ENCODE assay signal across 15 cellular contexts in the genomic region with DNA sequence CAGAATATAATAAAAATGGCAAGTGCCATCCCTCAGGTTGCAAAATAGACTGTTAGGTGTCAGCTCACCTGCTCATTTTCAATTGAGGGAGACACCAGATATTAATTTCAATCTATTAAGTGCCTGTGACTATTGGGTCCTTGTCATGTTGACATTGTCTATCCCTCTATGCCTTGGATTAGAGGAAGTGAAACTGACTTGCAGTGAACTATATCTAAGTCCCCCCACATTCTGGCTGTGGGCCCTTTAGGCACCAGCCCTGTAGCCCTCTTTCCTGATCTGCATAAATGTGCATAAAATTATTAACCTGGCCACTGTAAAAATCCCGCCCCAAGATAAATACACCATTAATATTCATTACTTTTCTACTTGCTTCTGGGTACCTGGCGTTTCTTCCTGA.
DNase-seq lines count a peak whose midpoint lies in the region; ATAC-seq, FAIRE-seq and TF ChIP-seq lines count a peak whose summit lies in the region.
"Had no signal": no experiment of that assay in that cellular context is flagged by ENCODE, and none has a peak within 500 bp of the region (broad histone marks: within the 10 kb centered on the region; RNA-seq: fewer than 3 reads in every experiment).

No MANE protein-coding gene starts in this region.

- H3K27me3 Mint-ChIP-seq in stimulated activated naive B cell treated with anti-CD40 and anti-IgM and Interleukin-4, amounts not matched to agents 10 μg/mL and 1 μg/mL and 100 μg/mL, for 72 hours, result no peaks in the 10 kb centered on the region
- peaks cover 39% of the 10 kb centered on the region for H3K27me3 Mint-ChIP-seq in Calu3 (ENCODE audit: unreplicated experiment)
- H3K27me3 Mint-ChIP-seq: activated CD4-positive, alpha-beta T cell treated with anti-CD3 and anti-CD28 coated beads, Interleukin-2, amount 10 ng/mL, durations not matched to agents 7 days and 5 days; activated naive CD4-positive, alpha-beta T cell treated with anti-CD3 and anti-CD28 coated beads, Interleukin-2, amount 10 ng/mL, durations not matched to agents 7 days and 5 days had no signal

- H3K9me3 Mint-ChIP-seq in stimulated activated naive B cell treated with anti-CD40 and anti-IgM and Interleukin-4, amounts not matched to agents 10 μg/mL and 1 μg/mL and 100 μg/mL, for 72 hours, result peaks cover 12 to 18% of the 10 kb centered on the region in 2 donors
- H3K9me3 Mint-ChIP-seq in Calu3 (ENCODE audit: low read depth, unreplicated experiment), result no peaks in the 10 kb centered on the region
- H3K9me3 Mint-ChIP-seq: activated CD4-positive, alpha-beta T cell treated with anti-CD3 and anti-CD28 coated beads, Interleukin-2, amount 10 ng/mL, durations not matched to agents 7 days and 5 days; activated naive CD4-positive, alpha-beta T cell treated with anti-CD3 and anti-CD28 coated beads, Interleukin-2, amount 10 ng/mL, durations not matched to agents 7 days and 5 days; immature natural killer cell had no signal

- H3K27ac Mint-ChIP-seq in stimulated activated naive B cell treated with anti-CD40 and anti-IgM and Interleukin-4, amounts not matched to agents 10 μg/mL and 1 μg/mL and 100 μg/mL, for 72 hours, result no peak overlapping the region
- no peak overlapping the region for H3K27ac Mint-ChIP-seq in Calu3 (ENCODE audit: unreplicated experiment)
- H3K27ac Mint-ChIP-seq: activated CD4-positive, alpha-beta T cell treated with anti-CD3 and anti-CD28 coated beads, Interleukin-2, amount 10 ng/mL, durations not matched to agents 7 days and 5 days; activated naive CD4-positive, alpha-beta T cell treated with anti-CD3 and anti-CD28 coated beads, Interleukin-2, amount 10 ng/mL, durations not matched to agents 7 days and 5 days; immature natural killer cell had no signal

- H3K36me3 Mint-ChIP-seq in stimulated activated naive B cell treated with anti-CD40 and anti-IgM and Interleukin-4, amounts not matched to agents 10 μg/mL and 1 μg/mL and 100 μg/mL, for 72 hours, result peaks cover 12 to 22% of the 10 kb centered on the region in 2 donors
- no peaks in the 10 kb centered on the region for H3K36me3 Mint-ChIP-seq in Calu3 (ENCODE audit: insufficient read depth, unreplicated experiment)
- H3K36me3 Mint-ChIP-seq: activated naive CD4-positive, alpha-beta T cell treated with anti-CD3 and anti-CD28 coated beads, Interleukin-2, amount 10 ng/mL, durations not matched to agents 7 days and 5 days; immature natural killer cell had no signal

- CTCF ChIA-PET in Calu3 (lab: Charles Lee), result no interaction called here

- H3K4me1 Mint-ChIP-seq in stimulated activated naive B cell treated with anti-CD40 and anti-IgM and Interleukin-4, amounts not matched to agents 10 μg/mL and 1 μg/mL and 100 μg/mL, for 72 hours, result peaks cover 25 to 32% of the 10 kb centered on the region in 2 donors
- H3K4me1 Mint-ChIP-seq in Calu3 (ENCODE audit: low read depth, unreplicated experiment), result peaks cover 5% of the 10 kb centered on the region
- H3K4me1 Mint-ChIP-seq: activated naive CD4-positive, alpha-beta T cell treated with anti-CD3 and anti-CD28 coated beads, Interleukin-2, amount 10 ng/mL, durations not matched to agents 7 days and 5 days had no signal

- TF ChIP-seq CTCF in Calu3 (IDR thresholded peaks at IDR 0.05; ENCODE audit: unreplicated experiment), result no peak

- peak; percentile 6 to 23 for DNase-seq in NOMO-1 (lab: John Stamatoyannopoulos, UW; ENCODE audit: unreplicated experiment in 2 of 2)
- no peak for DNase-seq in NOMO-1 treated with dmso at 0.1 percent for 144 hours (lab: John Stamatoyannopoulos, UW; ENCODE audit: unreplicated experiment)
- DNase-seq in stimulated activated naive B cell treated with anti-CD40 and anti-IgM and Interleukin-4, amounts not matched to agents 10 μg/mL and 1 μg/mL and 100 μg/mL, for 72 hours, result no peak
- no peak for DNase-seq in NCI-H510A (lab: John Stamatoyannopoulos, UW)
- DNase-seq in RCC 7860 (ENCODE audit: low spot score), result no peak
- DNase-seq in Calu3, result no peak
- DNase-seq: activated CD4-positive, alpha-beta T cell treated with anti-CD3 and anti-CD28 coated beads, Interleukin-2, amount 10 ng/mL, durations not matched to agents 7 days and 5 days; activated naive CD4-positive, alpha-beta T cell treated with anti-CD3 and anti-CD28 coated beads, Interleukin-2, amount 10 ng/mL, durations not matched to agents 7 days and 5 days; COR-L47; H7; immature natural killer cell; NCI-H146; right cardiac atrium had no signal

- ATAC-seq in HG02759 (IDR thresholded peaks at IDR 0.05; ENCODE audit: unreplicated experiment), result peak; percentile 77
- ATAC-seq in HG03521 (IDR thresholded peaks at IDR 0.05; ENCODE audit: unreplicated experiment), result peak; percentile 62
- ATAC-seq in stimulated activated naive B cell treated with anti-CD40 and anti-IgM and Interleukin-4, amounts not matched to agents 10 μg/mL and 1 μg/mL and 100 μg/mL, for 72 hours (replicated peaks), result peak; percentile 87 to 94
- ATAC-seq: right cardiac atrium had no signal

- no peak overlapping the region for H3K4me3 Mint-ChIP-seq in stimulated activated naive B cell treated with anti-CD40 and anti-IgM and Interleukin-4, amounts not matched to agents 10 μg/mL and 1 μg/mL and 100 μg/mL, for 72 hours
- no peak overlapping the region for H3K4me3 Mint-ChIP-seq in Calu3 (ENCODE audit: low read depth, unreplicated experiment)
- H3K4me3 Mint-ChIP-seq: activated CD4-positive, alpha-beta T cell treated with anti-CD3 and anti-CD28 coated beads, Interleukin-2, amount 10 ng/mL, durations not matched to agents 7 days and 5 days; activated naive CD4-positive, alpha-beta T cell treated with anti-CD3 and anti-CD28 coated beads, Interleukin-2, amount 10 ng/mL, durations not matched to agents 7 days and 5 days; immature natural killer cell had no signal

- BruUV-seq in Calu3 (replicated peaks; lab: Mats Ljungman, UMichigan), result no TSS peak

- intact Hi-C loops in Calu3 (cut with micrococcal nuclease; ENCODE audit: unreplicated experiment), result no loop called here

- FAIRE-seq in RCC 7860 (lab: Jason Lieb, UNC), result no peak

Comparison
In these comparisons a context has a peak if more than half of its experiments do, and no peak if none do; other contexts are left out.
1. DNase-seq: peak in NOMO-1 (2 of 2); none in NOMO-1 treated with dmso at 0.1 percent for 144 hours (single experiment), stimulated activated naive B cell treated with anti-CD40 and anti-IgM and Interleukin-4, amounts not matched to agents 10 μg/mL and 1 μg/mL and 100 μg/mL, for 72 hours (single experiment), NCI-H510A (single experiment), RCC 7860 (single experiment) and Calu3 (single experiment).
2. Peak in every context shown above with its lines, with median percentiles within 50 percentile points of each other: ATAC-seq.